Comparison of ENCODE assay signal across 8 cellular contexts in the genomic region with DNA sequence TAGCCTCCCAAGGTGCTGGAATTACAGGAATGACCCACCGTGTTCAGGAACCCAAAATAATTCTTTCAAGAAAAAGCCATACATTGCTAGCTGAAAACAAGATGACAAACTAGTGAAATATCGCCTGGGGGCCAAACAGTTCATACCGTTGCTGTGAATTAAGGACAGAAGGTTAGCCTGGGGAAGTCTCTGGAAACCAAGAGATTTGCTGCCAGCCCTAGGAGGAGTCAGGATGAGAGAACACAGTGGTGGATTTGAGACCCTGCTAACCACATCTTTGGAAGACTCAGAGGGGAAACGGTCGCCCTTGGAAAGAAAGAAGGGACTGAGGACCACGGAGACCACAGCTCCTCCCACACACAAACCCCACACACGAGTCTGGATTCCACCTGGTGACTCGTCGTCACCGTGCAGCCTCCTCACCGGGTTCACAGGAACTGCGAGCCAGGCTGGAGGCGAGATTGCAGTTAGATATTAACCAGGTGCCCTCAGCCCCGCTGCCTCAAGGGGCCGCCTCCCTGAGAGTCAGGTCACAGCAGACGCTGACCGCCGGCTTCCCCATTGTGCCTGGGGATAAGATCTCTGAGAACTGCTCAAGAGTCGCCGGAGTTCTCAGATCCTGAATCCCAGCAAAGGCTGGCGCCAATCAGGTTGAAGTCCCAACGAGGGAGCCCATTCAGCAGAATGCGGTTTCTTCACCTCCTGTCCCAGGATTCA. TPM values are rescaled to one million over a fixed set of nuclear protein-coding genes. Genes with fewer than 3 reads are reported as not detected.
DNase-seq lines count a peak whose midpoint lies in the region; ATAC-seq and TF ChIP-seq lines count a peak whose summit lies in the region.
"Not testable (repeated sequence)": the region's sequence is repeated elsewhere in the genome, so short reads cannot be mapped to it uniquely, and the experiment has no call there.

No MANE protein-coding gene starts in this region.

- not testable (repeated sequence) for BruUV-seq in Panc1 (replicated peaks; lab: Mats Ljungman, UMichigan)

- not testable (repeated sequence) for H3K4me1 ChIP-seq in Panc1 (ENCODE audit: control insufficient read depth, insufficient read depth, low read length); mucosa of rectum (ENCODE audit: control insufficient read depth in 2 of 2, insufficient read depth in 2 of 2, low read length in 2 of 2)

- intact Hi-C loops in CD4-positive, alpha-beta T cell (cut with DNase I, micrococcal nuclease) = loop anchor here in 1 of 2 experiments (5.0 kb wide), 1 partner anchor 42 kb away; a partner anchor contains a TSS
- intact Hi-C loops in Panc1 (cut with micrococcal nuclease; ENCODE audit: unreplicated experiment) = not testable (repeated sequence)

- H3K27me3 ChIP-seq in CD4-positive, alpha-beta T cell (ENCODE audit: control insufficient read depth, insufficient read depth, low read length); Panc1 (ENCODE audit: control insufficient read depth, insufficient read depth, low read length); mucosa of rectum (ENCODE audit: control insufficient read depth in 2 of 2, insufficient read depth in 2 of 2, low read length in 2 of 2): not testable (repeated sequence)

- H3K36me3 ChIP-seq in Panc1 (ENCODE audit: control insufficient read depth, insufficient read depth, low read length); mucosa of rectum (ENCODE audit: control insufficient read depth in 2 of 2, insufficient read depth in 2 of 2, low read length in 2 of 2): not testable (repeated sequence)

- not testable (repeated sequence) for H3K27ac ChIP-seq in CD4-positive, alpha-beta T cell (ENCODE audit: low read depth, low read length)
- H3K27ac ChIP-seq in Panc1 (ENCODE audit: low read length) (peak overlapping the region; percentile 74), mucosa of rectum (ENCODE audit: low read depth in 2 of 2, low read length in 2 of 2) (peak overlapping the region; percentile 84 to 86)

- not testable (repeated sequence) for TF ChIP-seq CTCF in CD4-positive, alpha-beta T cell (IDR thresholded peaks at IDR 0.05); Panc1 (IDR thresholded peaks at IDR 0.05); fibroblast of pulmonary artery (IDR thresholded peaks at IDR 0.05; ENCODE audit: low read length, missing control alignments)

- peak; percentile 35 for ATAC-seq in CD4-positive, alpha-beta T cell (ENCODE audit: poor library complexity)
- ATAC-seq in GM21360 (IDR thresholded peaks at IDR 0.05; ENCODE audit: unreplicated experiment) (peak; percentile 20), HG03378 (IDR thresholded peaks at IDR 0.05; ENCODE audit: unreplicated experiment) (peak; percentile 37), Panc1 (peak; percentile 46)

- H3K4me3 Mint-ChIP-seq in CD4-positive, alpha-beta T cell = peak overlapping the region; percentile 91

- peaks cover 27% of the 10 kb centered on the region for H3K4me1 Mint-ChIP-seq in CD4-positive, alpha-beta T cell (ENCODE audit: low read depth)

- in situ Hi-C loops in Panc1 (cut with HindIII; ENCODE audit: low pct_unique_long_range_greater_than_20kb, low sequenced_read_pairs) = not testable (repeated sequence)

- CTCF ChIA-PET in CD4-positive, alpha-beta T cell (lab: Charles Lee); Panc1 (lab: Charles Lee): not testable (repeated sequence)

- H3K27me3 Mint-ChIP-seq in CD4-positive, alpha-beta T cell = not testable (repeated sequence)

- peak overlapping the region; percentile 37 for H3K27ac Mint-ChIP-seq in CD4-positive, alpha-beta T cell

- H3K4me3 ChIP-seq in Panc1 (ENCODE audit: low read depth in 2 of 2, low read length in 2 of 2) (peak overlapping the region; percentile 69 to 78), fibroblast of pulmonary artery (replicated peaks; ENCODE audit: low read depth, low read length) (peak overlapping the region; percentile 81), mucosa of rectum (ENCODE audit: low read length in 2 of 2) (peak overlapping the region; percentile 82 to 94)

- DNase-seq in CD4-positive, alpha-beta T cell = peak in 1 of 10 experiments; percentile 1
- not testable (repeated sequence) for DNase-seq in Panc1 (ENCODE audit: low read depth, low spot score)
- peak; percentile 70 for DNase-seq in activated effector memory CD4-positive, alpha-beta T cell treated with anti-CD3 and anti-CD28 coated beads, Interleukin-2, amount 50 U/mL, for 16 hours
- DNase-seq in fibroblast of pulmonary artery (ENCODE audit: low read depth) = peak; percentile 3
- DNase-seq in stimulated activated CD8-positive, alpha-beta memory T cell treated with anti-CD3 and anti-CD28 coated beads, Interleukin-2, amount 100 ng/mL, for 48 hours (ENCODE audit: low read depth in 2 of 2) = peak; percentile 11 to 31

- peak overlapping the region; percentile 77 to 79 for H3K9ac ChIP-seq in mucosa of rectum (ENCODE audit: low read depth in 1 of 2, low read length in 2 of 2)

- peaks cover 38% of the 10 kb centered on the region for H3K36me3 Mint-ChIP-seq in CD4-positive, alpha-beta T cell (ENCODE audit: low read depth)

- not testable (repeated sequence) for H3K9me3 Mint-ChIP-seq in CD4-positive, alpha-beta T cell

- not testable (repeated sequence) for H3K9me3 ChIP-seq in CD4-positive, alpha-beta T cell (ENCODE audit: control insufficient read depth, low read length); Panc1 (ENCODE audit: control insufficient read depth, insufficient read depth, low read depth, low read length); mucosa of rectum (ENCODE audit: control insufficient read depth in 2 of 2, low read length in 2 of 2)

- POLR2A ChIA-PET in CD4-positive, alpha-beta T cell (lab: Charles Lee) = interaction anchor here (0.7 to 2.1 kb wide), 2 partner anchors 41 to 476 kb away, joined by 3 to 11 read pairs; a partner anchor contains a TSS
- POLR2A ChIA-PET in Panc1 (lab: Charles Lee) = not testable (repeated sequence)

RNA-seq across cellular contexts. Expression of a gene that starts 1.0 kb away (rescaled TPM):
- 1 to 10 TPM; 1.1 to 1.6 TPM for total RNA-seq in CD4-positive, alpha-beta T cell
- 4.5 TPM for total RNA-seq in Panc1 (2021; ENCODE audit: unreplicated experiment)
- polyA plus RNA-seq in Panc1 (2012; ENCODE audit: insufficient read length) = 1.4 TPM

RNA-seq across cellular contexts. Expression of a gene that starts 34.6 kb away (rescaled TPM):
- under 1 TPM; 0.52 to 0.67 TPM for total RNA-seq in CD4-positive, alpha-beta T cell
- 2.5 TPM for total RNA-seq in Panc1 (2021; ENCODE audit: unreplicated experiment)
- 0.62 TPM for polyA plus RNA-seq in Panc1 (2012; ENCODE audit: insufficient read length)

RNA-seq across cellular contexts. Expression of a gene that starts 40.8 kb away (rescaled TPM):
- 1 to 10 TPM; 1.8 to 2.0 TPM for total RNA-seq in CD4-positive, alpha-beta T cell
- 6.0 TPM for total RNA-seq in Panc1 (2021; ENCODE audit: unreplicated experiment)
- 1.4 TPM for polyA plus RNA-seq in Panc1 (2012; ENCODE audit: insufficient read length)
